In the genomic region with DNA sequence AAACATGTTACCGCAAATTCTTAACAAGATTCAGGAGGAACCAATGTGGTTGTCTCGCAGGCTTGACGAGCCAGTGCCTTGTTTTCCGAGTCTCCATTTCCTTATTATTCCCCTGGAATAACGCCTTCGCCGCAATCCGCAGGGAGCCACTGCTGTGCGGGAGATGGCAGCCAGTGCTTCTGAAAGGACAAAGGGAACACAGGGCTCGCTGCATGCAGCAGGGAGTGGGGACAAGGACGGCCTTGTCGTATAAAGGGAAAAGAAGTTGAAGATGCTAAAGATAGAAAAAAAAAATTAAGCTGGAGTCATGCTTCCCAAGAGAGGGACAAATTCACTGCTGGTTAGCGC, we compare ENCODE assay signal across 30 cellular contexts.
DNase-seq lines count a peak whose midpoint lies in the region; ATAC-seq and TF ChIP-seq lines count a peak whose summit lies in the region.
"Had no signal": no experiment of that assay in that cellular context is flagged by ENCODE, and none has a peak within 500 bp of the region (broad histone marks: within the 10 kb centered on the region; RNA-seq: fewer than 3 reads in every experiment).

No MANE protein-coding gene starts in this region.

- TF ChIP-seq CTCF in GM23338 (conservative IDR thresholded peaks at IDR 0.05; ENCODE audit: low read depth in 2 of 2) (no peak), endothelial cell (IDR thresholded peaks at IDR 0.05; ENCODE audit: unreplicated experiment) (no peak), neural progenitor cell (IDR thresholded peaks at IDR 0.05) (no peak)

- H3K9me3 Mint-ChIP-seq in GM23338: peaks cover 10% of the 10 kb centered on the region; the same call in 1 of the 3 replicates
- H3K9me3 Mint-ChIP-seq in endothelial cell (ENCODE audit: unreplicated experiment): no peaks in the 10 kb centered on the region
- H3K9me3 Mint-ChIP-seq in neural progenitor cell: peaks cover 5% of the 10 kb centered on the region
- H3K9me3 Mint-ChIP-seq in activated CD4-positive, alpha-beta T cell treated with anti-CD3 and anti-CD28 coated beads, Interleukin-2, amount 10 ng/mL, durations not matched to agents 7 days and 5 days: no peaks in the 10 kb centered on the region
- H3K9me3 Mint-ChIP-seq: CD8-positive, alpha-beta memory T cell had no signal

- no peaks in the 10 kb centered on the region for H3K4me1 ChIP-seq in GM23338 (ENCODE audit: insufficient read depth)
- H3K4me1 ChIP-seq in neural progenitor cell: peaks cover 10% of the 10 kb centered on the region
- H3K4me1 ChIP-seq: breast epithelium, suprapubic skin had no signal

- H3K27me3 ChIP-seq in GM23338 (ENCODE audit: insufficient read depth) (no peaks in the 10 kb centered on the region), neural progenitor cell (no peaks in the 10 kb centered on the region)

- H3K27ac ChIP-seq in GM23338 (ENCODE audit: low read depth) (no peak overlapping the region), neural progenitor cell (no peak overlapping the region)
- H3K27ac ChIP-seq: breast epithelium, epithelial cell of prostate, suprapubic skin had no signal

- H3K4me3 Mint-ChIP-seq in GM23338 (no peak overlapping the region), endothelial cell (ENCODE audit: unreplicated experiment) (no peak overlapping the region), neural progenitor cell (no peak overlapping the region)
- no peak overlapping the region for H3K4me3 Mint-ChIP-seq in activated CD4-positive, alpha-beta T cell treated with anti-CD3 and anti-CD28 coated beads, Interleukin-2, amount 10 ng/mL, durations not matched to agents 7 days and 5 days
- H3K4me3 Mint-ChIP-seq: activated naive CD8-positive, alpha-beta T cell; activated T-cell treated with anti-CD3 and anti-CD28 coated beads, Interleukin-2, amount 50 U/mL, for 24 hours; B cell; CD8-positive, alpha-beta memory T cell; mesothelial cell of epicardium; naive B cell; stimulated activated memory B cell treated with anti-CD40 and anti-IgM and Interleukin-4, amounts not matched to agents 10 μg/mL and 1 μg/mL and 100 μg/mL, for 72 hours had no signal

- H3K9me3 ChIP-seq in neural progenitor cell (ENCODE audit: low read depth): no peaks in the 10 kb centered on the region
- H3K9me3 ChIP-seq: breast epithelium, suprapubic skin had no signal

- peak; percentile 49 for ATAC-seq in GM23338
- no peak for ATAC-seq in HG03025 (IDR thresholded peaks at IDR 0.05; ENCODE audit: low FRiP score, unreplicated experiment)
- ATAC-seq: GM12878; left ventricle myocardium superior; Panc1; stimulated activated memory B cell treated with anti-CD40 and anti-IgM and Interleukin-4, amounts not matched to agents 10 μg/mL and 1 μg/mL and 100 μg/mL, for 72 hours had no signal

- H3K27me3 Mint-ChIP-seq in GM23338 (ENCODE audit: insufficient read depth, low read depth, poor library complexity) (peaks cover 5% of the 10 kb centered on the region), endothelial cell (ENCODE audit: unreplicated experiment) (peaks cover 8% of the 10 kb centered on the region), neural progenitor cell (ENCODE audit: insufficient read depth, low read depth) (peaks cover 11% of the 10 kb centered on the region)
- peaks cover 6% of the 10 kb centered on the region for H3K27me3 Mint-ChIP-seq in activated CD4-positive, alpha-beta T cell treated with anti-CD3 and anti-CD28 coated beads, Interleukin-2, amount 10 ng/mL, durations not matched to agents 7 days and 5 days
- H3K27me3 Mint-ChIP-seq: activated naive CD8-positive, alpha-beta T cell had no signal

- H3K79me2 ChIP-seq in GM23338 (replicated peaks; ENCODE audit: insufficient read depth) (no peaks in the 10 kb centered on the region), neural progenitor cell (ENCODE audit: low read depth) (no peaks in the 10 kb centered on the region)

- H3K4me1 Mint-ChIP-seq in GM23338: peaks cover 5% of the 10 kb centered on the region; the same call in 1 of the 3 replicates
- peaks cover 7% of the 10 kb centered on the region for H3K4me1 Mint-ChIP-seq in endothelial cell (ENCODE audit: unreplicated experiment)
- peaks cover 18% of the 10 kb centered on the region for H3K4me1 Mint-ChIP-seq in neural progenitor cell
- no peaks in the 10 kb centered on the region for H3K4me1 Mint-ChIP-seq in activated CD4-positive, alpha-beta T cell treated with anti-CD3 and anti-CD28 coated beads, Interleukin-2, amount 10 ng/mL, durations not matched to agents 7 days and 5 days
- H3K4me1 Mint-ChIP-seq: B cell; CD8-positive, alpha-beta memory T cell; mesothelial cell of epicardium; naive B cell; stimulated activated memory B cell treated with anti-CD40 and anti-IgM and Interleukin-4, amounts not matched to agents 10 μg/mL and 1 μg/mL and 100 μg/mL, for 72 hours had no signal

- no peaks in the 10 kb centered on the region for H3K9me2 ChIP-seq in GM23338 (ENCODE audit: insufficient read depth)

- no peak overlapping the region for H3K9ac ChIP-seq in neural progenitor cell

- CTCF ChIA-PET in activated CD4-positive, alpha-beta T cell treated with anti-CD3 and anti-CD28 coated beads, Interleukin-2, amount 10 ng/mL, durations not matched to agents 7 days and 5 days (lab: Charles Lee): interaction anchor here (0.7 kb wide), 1 partner anchor 12 kb away, joined by 4 read pairs; no protein-coding TSS in a partner anchor

- H2AFZ ChIP-seq in GM23338: peak overlapping the region; percentile 59; the same call in 1 of the 2 replicates
- H2AFZ ChIP-seq in neural progenitor cell (replicated peaks): peak overlapping the region; percentile 72

- H3K36me3 Mint-ChIP-seq in GM23338 (ENCODE audit: low read depth): no peaks in the 10 kb centered on the region
- peaks cover 3% of the 10 kb centered on the region for H3K36me3 Mint-ChIP-seq in endothelial cell (ENCODE audit: low read depth, unreplicated experiment)
- H3K36me3 Mint-ChIP-seq in neural progenitor cell: no peaks in the 10 kb centered on the region
- H3K36me3 Mint-ChIP-seq in activated CD4-positive, alpha-beta T cell treated with anti-CD3 and anti-CD28 coated beads, Interleukin-2, amount 10 ng/mL, durations not matched to agents 7 days and 5 days (ENCODE audit: low read depth): no peaks in the 10 kb centered on the region
- H3K36me3 Mint-ChIP-seq: activated naive CD8-positive, alpha-beta T cell; CD8-positive, alpha-beta memory T cell; mesothelial cell of epicardium; naive B cell; stimulated activated memory B cell treated with anti-CD40 and anti-IgM and Interleukin-4, amounts not matched to agents 10 μg/mL and 1 μg/mL and 100 μg/mL, for 72 hours had no signal

- POLR2A ChIA-PET in activated CD4-positive, alpha-beta T cell treated with anti-CD3 and anti-CD28 coated beads, Interleukin-2, amount 10 ng/mL, durations not matched to agents 7 days and 5 days (lab: Charles Lee): no interaction called here

- H3K4me3 ChIP-seq in GM23338: no peak overlapping the region
- no peak overlapping the region for H3K4me3 ChIP-seq in neural progenitor cell
- H3K4me3 ChIP-seq: breast epithelium, GM12878, suprapubic skin had no signal

- H3F3A ChIP-seq in GM23338 (replicated peaks; ENCODE audit: low read depth) (no peaks in the 10 kb centered on the region), neural progenitor cell (ENCODE audit: low read depth) (no peaks in the 10 kb centered on the region)

- no peak overlapping the region for H3K4me2 ChIP-seq in GM23338
- H3K4me2 ChIP-seq in neural progenitor cell: peak overlapping the region; percentile 35

- DNase-seq in Ammon's horn (ENCODE audit: low spot score) (peak; percentile 59), GM23338 (ENCODE audit: low spot score) (no peak), endothelial cell (ENCODE audit: low spot score) (no peak), neural progenitor cell (ENCODE audit: low spot score) (peak; percentile 63), NAMALWA (ENCODE audit: low spot score) (no peak)
- DNase-seq in activated CD4-positive, alpha-beta T cell treated with anti-CD3 and anti-CD28 coated beads, Interleukin-2, amount 10 ng/mL, durations not matched to agents 7 days and 5 days: no peak
- DNase-seq: activated CD4-positive, alpha-beta T cell treated with anti-CD3 and anti-CD28 coated beads for 4 hours; activated effector memory CD4-positive, alpha-beta T cell treated with anti-CD3 and anti-CD28 coated beads, Interleukin-2, amount 50 U/mL, for 16 hours; CD8-positive, alpha-beta memory T cell; DMS 273 treated with DMSO at 0.1 percent for 48 hours; effector CD4-positive, alpha-beta T cell; HCEC 1CT; naive B cell; NCI-H1417 treated with DMSO at 0.1 percent for 48 hours; NCI-H2081 treated with DMSO at 0.1 percent for 48 hours; NCI-H345; NCI-H69; SHP77 had no signal

- H4K20me1 ChIP-seq in GM23338 (replicated peaks; ENCODE audit: insufficient read depth) (no peaks in the 10 kb centered on the region), neural progenitor cell (ENCODE audit: low read depth) (no peaks in the 10 kb centered on the region)

- H3K27ac Mint-ChIP-seq in GM23338 (0 out of 2 replicates have a peak overlapping the region, but pooled peaks have one; percentile 70), endothelial cell (ENCODE audit: unreplicated experiment) (peak overlapping the region; percentile 33), neural progenitor cell (peak overlapping the region; percentile 76)
- no peak overlapping the region for H3K27ac Mint-ChIP-seq in activated CD4-positive, alpha-beta T cell treated with anti-CD3 and anti-CD28 coated beads, Interleukin-2, amount 10 ng/mL, durations not matched to agents 7 days and 5 days
- H3K27ac Mint-ChIP-seq: activated naive CD8-positive, alpha-beta T cell; activated T-cell treated with anti-CD3 and anti-CD28 coated beads, Interleukin-2, amount 50 U/mL, for 24 hours; B cell; mesothelial cell of epicardium; stimulated activated memory B cell treated with anti-CD40 and anti-IgM and Interleukin-4, amounts not matched to agents 10 μg/mL and 1 μg/mL and 100 μg/mL, for 72 hours had no signal

- H3K36me3 ChIP-seq in GM23338 (ENCODE audit: insufficient read depth) (no peaks in the 10 kb centered on the region), neural progenitor cell (no peaks in the 10 kb centered on the region)
- H3K36me3 ChIP-seq: breast epithelium, suprapubic skin had no signal

TF ChIP-seq in GM23338, 12 proteins besides CTCF, POLR2A, EP300 and RAD21 (continues in another document):
- TF ChIP-seq CREB1 (CRISPR knock-in tag; IDR thresholded peaks at IDR 0.05; ENCODE audit: low read depth) (no peak), ZNF331 (CRISPR knock-in tag; IDR thresholded peaks at IDR 0.05; ENCODE audit: low read depth) (no peak), EZH2phosphoT487 (IDR thresholded peaks at IDR 0.05; ENCODE audit: unreplicated experiment) (no peak), JUNB (IDR thresholded peaks at IDR 0.05; ENCODE audit: unreplicated experiment) (no peak), STAT1 (IDR thresholded peaks at IDR 0.05; ENCODE audit: unreplicated experiment) (no peak)

Comparison
In these comparisons a context has a peak if more than half of its experiments do, and no peak if none do; other contexts are left out.
1. DNase-seq: peak in Ammon's horn (single experiment) and neural progenitor cell (single experiment); none in GM23338 (single experiment), endothelial cell (single experiment), NAMALWA (single experiment) and activated CD4-positive, alpha-beta T cell treated with anti-CD3 and anti-CD28 coated beads, Interleukin-2, amount 10 ng/mL, durations not matched to agents 7 days and 5 days (single experiment).